2 cellular contexts compared by ENCODE assay signal in the genomic region with DNA sequence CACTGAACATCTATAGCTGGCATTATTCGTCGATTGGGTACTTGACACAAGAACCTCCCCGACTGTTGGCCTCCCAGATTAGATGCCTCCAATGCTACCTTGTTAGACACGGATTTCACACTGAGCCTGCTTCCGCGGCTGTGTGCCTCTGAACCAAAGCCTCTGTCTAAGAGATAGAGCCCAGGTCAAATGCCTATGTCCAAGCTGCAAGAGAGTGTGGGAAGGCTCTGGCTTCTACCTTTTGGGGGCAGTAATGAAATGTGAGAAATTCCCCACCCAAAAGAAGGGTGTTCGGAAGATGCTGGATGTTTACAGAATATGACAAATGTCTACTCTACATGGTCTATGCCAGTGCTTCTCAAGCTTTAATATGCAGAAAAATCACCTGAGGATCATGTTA.
A peak's percentile ranks its signal among the peaks of the same experiment; 100 is the strongest.
TF ChIP-seq lines count a peak whose summit lies in the region.

No MANE protein-coding gene starts in this region.

TF ChIP-seq in A549, 52 proteins besides CTCF, POLR2A, EP300 and RAD21:
- TF ChIP-seq PHF8 (IDR thresholded peaks at IDR 0.05; ENCODE audit: borderline replicate concordance, low read depth): no peak
- 0 out of 3 replicates have a peak, but pooled peaks have one; percentile 14 for TF ChIP-seq SMC3 (IDR thresholded peaks at IDR 0.05)
TF ChIP-seq in A549: peak in this region for 1.

TF ChIP-seq in endothelial cell of umbilical vein, 7 proteins besides CTCF, POLR2A, EP300 and RAD21:
- no peak for TF ChIP-seq MYC (IDR thresholded peaks at IDR 0.05; ENCODE audit: low read depth, low read length)
- no peak for TF ChIP-seq GATA2 (IDR thresholded peaks at IDR 0.05; ENCODE audit: insufficient read depth, insufficient read length, low read depth, low read length)
- TF ChIP-seq POLR2AphosphoS5 (IDR thresholded peaks at IDR 0.05; ENCODE audit: insufficient read depth, low read depth, low read length): no peak
- no peak for TF ChIP-seq EZH2 (IDR thresholded peaks at IDR 0.05; ENCODE audit: borderline replicate concordance, low read depth, low read length, severe bottlenecking)
- no peak for TF ChIP-seq JUN (IDR thresholded peaks at IDR 0.05; ENCODE audit: borderline replicate concordance, insufficient read depth, insufficient read length, low read depth)
- TF ChIP-seq, protein P1, sequence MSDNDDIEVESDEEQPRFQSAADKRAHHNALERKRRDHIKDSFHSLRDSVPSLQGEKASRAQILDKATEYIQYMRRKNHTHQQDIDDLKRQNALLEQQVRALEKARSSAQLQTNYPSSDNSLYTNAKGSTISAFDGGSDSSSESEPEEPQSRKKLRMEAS (IDR thresholded peaks at IDR 0.05; ENCODE audit: insufficient read depth, insufficient read length): no peak
- no peak for TF ChIP-seq FOS (IDR thresholded peaks at IDR 0.05; ENCODE audit: borderline replicate concordance, insufficient read depth, low read length)
